1 cellular context compared by ENCODE assay signal in the genomic region with DNA sequence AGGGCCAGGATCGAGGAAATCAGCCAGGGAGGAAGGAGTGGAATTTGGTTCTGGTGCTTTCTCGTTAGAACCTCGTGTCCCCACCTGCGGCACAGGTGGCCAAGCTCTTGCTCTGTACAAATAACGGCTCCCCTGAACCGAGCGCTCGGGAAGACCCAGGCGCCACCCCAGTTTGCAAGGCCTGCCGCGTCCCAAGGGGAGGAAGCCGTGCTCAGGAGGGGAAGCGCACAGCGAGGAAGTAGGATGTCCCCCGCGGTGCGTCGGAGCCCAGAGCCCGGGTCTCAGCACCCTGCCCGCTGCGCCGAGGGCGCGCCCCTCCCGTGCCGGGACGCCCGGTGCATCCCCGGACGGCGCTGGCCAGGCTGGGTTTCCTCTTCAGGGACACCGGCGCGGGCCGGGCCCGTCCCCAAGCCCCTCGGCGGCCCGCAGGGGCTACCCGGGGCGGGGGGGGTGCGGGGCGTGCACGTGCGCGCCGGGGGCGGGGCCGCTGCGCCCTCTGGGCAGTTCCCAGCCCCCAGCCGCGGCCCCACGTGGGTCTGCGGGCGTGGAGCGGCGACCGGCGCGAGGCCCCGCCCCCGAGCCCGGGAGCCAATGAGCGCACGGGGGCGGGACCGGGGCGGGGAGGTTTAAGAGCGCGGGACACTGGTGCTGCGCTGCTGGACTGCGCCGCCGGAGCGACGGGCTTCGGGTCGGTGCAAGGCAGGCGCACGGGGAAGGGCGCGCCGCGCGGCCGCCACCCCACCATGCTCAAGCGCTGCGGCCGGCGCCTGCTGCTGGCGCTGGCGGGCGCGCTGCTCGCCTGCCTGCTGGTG.
A peak's percentile ranks its signal among the peaks of the same experiment; 100 is the strongest.
TF ChIP-seq lines count a peak whose summit lies in the region.

A gene with protein sequence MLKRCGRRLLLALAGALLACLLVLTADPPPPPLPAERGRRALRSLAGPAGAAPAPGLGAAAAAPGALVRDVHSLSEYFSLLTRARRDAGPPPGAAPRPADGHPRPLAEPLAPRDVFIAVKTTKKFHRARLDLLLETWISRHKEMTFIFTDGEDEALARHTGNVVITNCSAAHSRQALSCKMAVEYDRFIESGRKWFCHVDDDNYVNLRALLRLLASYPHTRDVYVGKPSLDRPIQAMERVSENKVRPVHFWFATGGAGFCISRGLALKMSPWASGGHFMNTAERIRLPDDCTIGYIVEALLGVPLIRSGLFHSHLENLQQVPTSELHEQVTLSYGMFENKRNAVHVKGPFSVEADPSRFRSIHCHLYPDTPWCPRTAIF (plus strand): TSS at position 656 of the 812 bp plus-strand sequence. CDS start 88 bp downstream, at position 744.

TF ChIP-seq in GM12878, 131 proteins besides CTCF, POLR2A, EP300 and RAD21 (continued from another document and continues in another):
- TF ChIP-seq, protein P1, sequence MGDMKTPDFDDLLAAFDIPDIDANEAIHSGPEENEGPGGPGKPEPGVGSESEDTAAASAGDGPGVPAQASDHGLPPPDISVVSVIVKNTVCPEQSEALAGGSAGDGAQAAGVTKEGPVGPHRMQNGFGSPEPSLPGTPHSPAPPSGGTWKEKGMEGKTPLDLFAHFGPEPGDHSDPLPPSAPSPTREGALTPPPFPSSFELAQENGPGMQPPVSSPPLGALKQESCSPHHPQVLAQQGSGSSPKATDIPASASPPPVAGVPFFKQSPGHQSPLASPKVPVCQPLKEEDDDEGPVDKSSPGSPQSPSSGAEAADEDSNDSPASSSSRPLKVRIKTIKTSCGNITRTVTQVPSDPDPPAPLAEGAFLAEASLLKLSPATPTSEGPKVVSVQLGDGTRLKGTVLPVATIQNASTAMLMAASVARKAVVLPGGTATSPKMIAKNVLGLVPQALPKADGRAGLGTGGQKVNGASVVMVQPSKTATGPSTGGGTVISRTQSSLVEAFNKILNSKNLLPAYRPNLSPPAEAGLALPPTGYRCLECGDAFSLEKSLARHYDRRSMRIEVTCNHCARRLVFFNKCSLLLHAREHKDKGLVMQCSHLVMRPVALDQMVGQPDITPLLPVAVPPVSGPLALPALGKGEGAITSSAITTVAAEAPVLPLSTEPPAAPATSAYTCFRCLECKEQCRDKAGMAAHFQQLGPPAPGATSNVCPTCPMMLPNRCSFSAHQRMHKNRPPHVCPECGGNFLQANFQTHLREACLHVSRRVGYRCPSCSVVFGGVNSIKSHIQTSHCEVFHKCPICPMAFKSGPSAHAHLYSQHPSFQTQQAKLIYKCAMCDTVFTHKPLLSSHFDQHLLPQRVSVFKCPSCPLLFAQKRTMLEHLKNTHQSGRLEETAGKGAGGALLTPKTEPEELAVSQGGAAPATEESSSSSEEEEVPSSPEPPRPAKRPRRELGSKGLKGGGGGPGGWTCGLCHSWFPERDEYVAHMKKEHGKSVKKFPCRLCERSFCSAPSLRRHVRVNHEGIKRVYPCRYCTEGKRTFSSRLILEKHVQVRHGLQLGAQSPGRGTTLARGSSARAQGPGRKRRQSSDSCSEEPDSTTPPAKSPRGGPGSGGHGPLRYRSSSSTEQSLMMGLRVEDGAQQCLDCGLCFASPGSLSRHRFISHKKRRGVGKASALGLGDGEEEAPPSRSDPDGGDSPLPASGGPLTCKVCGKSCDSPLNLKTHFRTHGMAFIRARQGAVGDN (IDR thresholded peaks at IDR 0.05): 0 out of 2 replicates have a peak, but pooled peaks have one; percentile 20
- TF ChIP-seq, protein P2, sequence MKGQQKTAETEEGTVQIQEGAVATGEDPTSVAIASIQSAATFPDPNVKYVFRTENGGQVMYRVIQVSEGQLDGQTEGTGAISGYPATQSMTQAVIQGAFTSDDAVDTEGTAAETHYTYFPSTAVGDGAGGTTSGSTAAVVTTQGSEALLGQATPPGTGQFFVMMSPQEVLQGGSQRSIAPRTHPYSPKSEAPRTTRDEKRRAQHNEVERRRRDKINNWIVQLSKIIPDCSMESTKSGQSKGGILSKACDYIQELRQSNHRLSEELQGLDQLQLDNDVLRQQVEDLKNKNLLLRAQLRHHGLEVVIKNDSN (IDR thresholded peaks at IDR 0.05; ENCODE audit: borderline replicate concordance, extremely low read length, insufficient read depth, low read depth, low read length): peak; percentile 74
- TF ChIP-seq WRNIP1 (IDR thresholded peaks at IDR 0.05; ENCODE audit: borderline replicate concordance, low read depth, low read length) (no peak), SUZ12 (IDR thresholded peaks at IDR 0.05; ENCODE audit: unreplicated experiment) (no peak), ZNF274 (IDR thresholded peaks at IDR 0.05; ENCODE audit: insufficient read depth, insufficient read length) (no peak), MXI1 (IDR thresholded peaks at IDR 0.05; ENCODE audit: low read depth, low read length) (peak; percentile 66), CHD1 (IDR thresholded peaks at IDR 0.05; ENCODE audit: low read depth, low read length) (no peak), BACH1 (IDR thresholded peaks at IDR 0.05; ENCODE audit: borderline replicate concordance) (no peak; the same call in 1 of the 2 replicates), CHD4 (IDR thresholded peaks at IDR 0.05) (no peak), MEF2B (IDR thresholded peaks at IDR 0.05; ENCODE audit: partially characterized antibody, poor library complexity, severe bottlenecking) (peak; percentile 4), HCFC1 (IDR thresholded peaks at IDR 0.05; ENCODE audit: low read length) (no peak), EED (IDR thresholded peaks at IDR 0.05; ENCODE audit: low read depth) (no peak), NBN (IDR thresholded peaks at IDR 0.05) (no peak), FOXM1 (IDR thresholded peaks at IDR 0.05; ENCODE audit: low read depth, low read length) (no peak), PAX5 (IDR thresholded peaks at IDR 0.05; ENCODE audit: borderline replicate concordance, low read depth, low read length) (no peak), E4F1 (IDR thresholded peaks at IDR 0.05; ENCODE audit: borderline replicate concordance, partially characterized antibody) (no peak), USF2 (IDR thresholded peaks at IDR 0.05; ENCODE audit: borderline replicate concordance, low read depth, low read length) (peak; percentile 22; the same call in 1 of the 2 replicates), CBX5 (IDR thresholded peaks at IDR 0.05; ENCODE audit: low read depth) (no peak), CHD2 (IDR thresholded peaks at IDR 0.05; ENCODE audit: borderline replicate concordance, low read depth, low read length) (0 out of 2 replicates have a peak, but pooled peaks have one; percentile 11), POLR2AphosphoS2 (IDR thresholded peaks at IDR 0.05; ENCODE audit: low read depth, low read length) (no peak), HSF1 (IDR thresholded peaks at IDR 0.05; ENCODE audit: low read depth, low read length) (no peak), CEBPB (IDR thresholded peaks at IDR 0.05; ENCODE audit: borderline replicate concordance in 1 of 2, low read depth in 2 of 2, low read length in 2 of 2) (no peak), KLF5 (IDR thresholded peaks at IDR 0.05; ENCODE audit: partially characterized antibody) (no peak), TAF1 (IDR thresholded peaks at IDR 0.05; ENCODE audit: borderline replicate concordance, low read depth, low read length) (no peak)
- TF ChIP-seq, protein P3, sequence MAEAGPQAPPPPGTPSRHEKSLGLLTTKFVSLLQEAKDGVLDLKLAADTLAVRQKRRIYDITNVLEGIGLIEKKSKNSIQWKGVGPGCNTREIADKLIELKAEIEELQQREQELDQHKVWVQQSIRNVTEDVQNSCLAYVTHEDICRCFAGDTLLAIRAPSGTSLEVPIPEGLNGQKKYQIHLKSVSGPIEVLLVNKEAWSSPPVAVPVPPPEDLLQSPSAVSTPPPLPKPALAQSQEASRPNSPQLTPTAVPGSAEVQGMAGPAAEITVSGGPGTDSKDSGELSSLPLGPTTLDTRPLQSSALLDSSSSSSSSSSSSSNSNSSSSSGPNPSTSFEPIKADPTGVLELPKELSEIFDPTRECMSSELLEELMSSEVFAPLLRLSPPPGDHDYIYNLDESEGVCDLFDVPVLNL (IDR thresholded peaks at IDR 0.05; ENCODE audit: low read depth, low read length): 0 out of 2 replicates have a peak, but pooled peaks have one; percentile 46
- TF ChIP-seq, protein P4, sequence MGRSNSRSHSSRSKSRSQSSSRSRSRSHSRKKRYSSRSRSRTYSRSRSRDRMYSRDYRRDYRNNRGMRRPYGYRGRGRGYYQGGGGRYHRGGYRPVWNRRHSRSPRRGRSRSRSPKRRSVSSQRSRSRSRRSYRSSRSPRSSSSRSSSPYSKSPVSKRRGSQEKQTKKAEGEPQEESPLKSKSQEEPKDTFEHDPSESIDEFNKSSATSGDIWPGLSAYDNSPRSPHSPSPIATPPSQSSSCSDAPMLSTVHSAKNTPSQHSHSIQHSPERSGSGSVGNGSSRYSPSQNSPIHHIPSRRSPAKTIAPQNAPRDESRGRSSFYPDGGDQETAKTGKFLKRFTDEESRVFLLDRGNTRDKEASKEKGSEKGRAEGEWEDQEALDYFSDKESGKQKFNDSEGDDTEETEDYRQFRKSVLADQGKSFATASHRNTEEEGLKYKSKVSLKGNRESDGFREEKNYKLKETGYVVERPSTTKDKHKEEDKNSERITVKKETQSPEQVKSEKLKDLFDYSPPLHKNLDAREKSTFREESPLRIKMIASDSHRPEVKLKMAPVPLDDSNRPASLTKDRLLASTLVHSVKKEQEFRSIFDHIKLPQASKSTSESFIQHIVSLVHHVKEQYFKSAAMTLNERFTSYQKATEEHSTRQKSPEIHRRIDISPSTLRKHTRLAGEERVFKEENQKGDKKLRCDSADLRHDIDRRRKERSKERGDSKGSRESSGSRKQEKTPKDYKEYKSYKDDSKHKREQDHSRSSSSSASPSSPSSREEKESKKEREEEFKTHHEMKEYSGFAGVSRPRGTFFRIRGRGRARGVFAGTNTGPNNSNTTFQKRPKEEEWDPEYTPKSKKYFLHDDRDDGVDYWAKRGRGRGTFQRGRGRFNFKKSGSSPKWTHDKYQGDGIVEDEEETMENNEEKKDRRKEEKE (IDR thresholded peaks at IDR 0.05): no peak
- TF ChIP-seq, protein P5, sequence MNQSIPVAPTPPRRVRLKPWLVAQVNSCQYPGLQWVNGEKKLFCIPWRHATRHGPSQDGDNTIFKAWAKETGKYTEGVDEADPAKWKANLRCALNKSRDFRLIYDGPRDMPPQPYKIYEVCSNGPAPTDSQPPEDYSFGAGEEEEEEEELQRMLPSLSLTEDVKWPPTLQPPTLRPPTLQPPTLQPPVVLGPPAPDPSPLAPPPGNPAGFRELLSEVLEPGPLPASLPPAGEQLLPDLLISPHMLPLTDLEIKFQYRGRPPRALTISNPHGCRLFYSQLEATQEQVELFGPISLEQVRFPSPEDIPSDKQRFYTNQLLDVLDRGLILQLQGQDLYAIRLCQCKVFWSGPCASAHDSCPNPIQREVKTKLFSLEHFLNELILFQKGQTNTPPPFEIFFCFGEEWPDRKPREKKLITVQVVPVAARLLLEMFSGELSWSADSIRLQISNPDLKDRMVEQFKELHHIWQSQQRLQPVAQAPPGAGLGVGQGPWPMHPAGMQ (IDR thresholded peaks at IDR 0.05; ENCODE audit: borderline replicate concordance): no peak
- TF ChIP-seq, protein P6, sequence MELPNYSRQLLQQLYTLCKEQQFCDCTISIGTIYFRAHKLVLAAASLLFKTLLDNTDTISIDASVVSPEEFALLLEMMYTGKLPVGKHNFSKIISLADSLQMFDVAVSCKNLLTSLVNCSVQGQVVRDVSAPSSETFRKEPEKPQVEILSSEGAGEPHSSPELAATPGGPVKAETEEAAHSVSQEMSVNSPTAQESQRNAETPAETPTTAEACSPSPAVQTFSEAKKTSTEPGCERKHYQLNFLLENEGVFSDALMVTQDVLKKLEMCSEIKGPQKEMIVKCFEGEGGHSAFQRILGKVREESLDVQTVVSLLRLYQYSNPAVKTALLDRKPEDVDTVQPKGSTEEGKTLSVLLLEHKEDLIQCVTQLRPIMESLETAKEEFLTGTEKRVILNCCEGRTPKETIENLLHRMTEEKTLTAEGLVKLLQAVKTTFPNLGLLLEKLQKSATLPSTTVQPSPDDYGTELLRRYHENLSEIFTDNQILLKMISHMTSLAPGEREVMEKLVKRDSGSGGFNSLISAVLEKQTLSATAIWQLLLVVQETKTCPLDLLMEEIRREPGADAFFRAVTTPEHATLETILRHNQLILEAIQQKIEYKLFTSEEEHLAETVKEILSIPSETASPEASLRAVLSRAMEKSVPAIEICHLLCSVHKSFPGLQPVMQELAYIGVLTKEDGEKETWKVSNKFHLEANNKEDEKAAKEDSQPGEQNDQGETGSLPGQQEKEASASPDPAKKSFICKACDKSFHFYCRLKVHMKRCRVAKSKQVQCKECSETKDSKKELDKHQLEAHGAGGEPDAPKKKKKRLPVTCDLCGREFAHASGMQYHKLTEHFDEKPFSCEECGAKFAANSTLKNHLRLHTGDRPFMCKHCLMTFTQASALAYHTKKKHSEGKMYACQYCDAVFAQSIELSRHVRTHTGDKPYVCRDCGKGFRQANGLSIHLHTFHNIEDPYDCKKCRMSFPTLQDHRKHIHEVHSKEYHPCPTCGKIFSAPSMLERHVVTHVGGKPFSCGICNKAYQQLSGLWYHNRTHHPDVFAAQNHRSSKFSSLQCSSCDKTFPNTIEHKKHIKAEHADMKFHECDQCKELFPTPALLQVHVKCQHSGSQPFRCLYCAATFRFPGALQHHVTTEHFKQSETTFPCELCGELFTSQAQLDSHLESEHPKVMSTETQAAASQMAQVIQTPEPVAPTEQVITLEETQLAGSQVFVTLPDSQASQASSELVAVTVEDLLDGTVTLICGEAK (IDR thresholded peaks at IDR 0.05; ENCODE audit: borderline replicate concordance): no peak
